Comparison of ENCODE assay signal across 10 cellular contexts in genomic region chrX:119145241-119145653, GRCh38. TPM values are rescaled to one million over a fixed set of nuclear protein-coding genes. Genes with fewer than 3 reads are reported as not detected.
DNase-seq lines count a peak whose midpoint lies in the region; ATAC-seq and TF ChIP-seq lines count a peak whose summit lies in the region.
"Had no signal": no experiment of that assay in that cellular context is flagged by ENCODE, and none has a peak within 500 bp of the region (broad histone marks: within the 10 kb centered on the region; RNA-seq: fewer than 3 reads in every experiment).

No MANE protein-coding gene starts in this region.

- POLR2A ChIA-PET in A673 (lab: Charles Lee; ENCODE audit: low non-redundant PET), result no interaction called here
- POLR2A ChIA-PET in RWPE1 (lab: Yijun Ruan, JAX; ENCODE audit: low non-redundant PET), result no interaction called here

- DNase-seq in A673 (ENCODE audit: low spot score) (peak; percentile 21), GM12865 (ENCODE audit: low read depth) (peak; percentile 8), RWPE1 (ENCODE audit: low spot score) (peak; percentile 6), glomerular visceral epithelial cell (ENCODE audit: extremely low spot score) (peak; percentile 1), NCI-H128 (lab: John Stamatoyannopoulos, UW; ENCODE audit: unreplicated experiment) (no peak)
- DNase-seq in activated T-cell treated with anti-CD3 and anti-CD28 coated beads, Interleukin-2, amount 50 U/mL, for 24 hours, result no peak
- no peak for DNase-seq in activated naive CD4-positive, alpha-beta T cell treated with Interleukin-2 at 50 U/mL for 16 hours

- H3K27ac Mint-ChIP-seq in activated T-cell treated with anti-CD3 and anti-CD28 coated beads, Interleukin-2, amount 50 U/mL, for 24 hours, result no peak overlapping the region

- no peak overlapping the region for H3K27ac ChIP-seq in A673 (ENCODE audit: low read depth, low read length, poor library complexity, severe bottlenecking)
- no peak overlapping the region for H3K27ac ChIP-seq in RWPE1

- intact Hi-C loops in A673 (cut with micrococcal nuclease; ENCODE audit: unreplicated experiment), result loop anchor here (10.0 kb wide), 1 partner anchor 70 kb away; no protein-coding TSS in a partner anchor

- H3K4me1 ChIP-seq in A673 (ENCODE audit: insufficient read depth, low read length, poor library complexity, severe bottlenecking), result no peaks in the 10 kb centered on the region

- TF ChIP-seq CTCF in A673 (conservative IDR thresholded peaks at IDR 0.05; ENCODE audit: low read depth, low read length) (peak; percentile 41; the same call in 1 of the 2 replicates), GM12865 (IDR thresholded peaks at IDR 0.05; ENCODE audit: insufficient read depth, low read depth, low read length, missing control alignments) (peak; percentile 30), RWPE1 (conservative IDR thresholded peaks at IDR 0.05; ENCODE audit: low read depth) (no peak)

- H3K4me3 Mint-ChIP-seq in activated T-cell treated with anti-CD3 and anti-CD28 coated beads, Interleukin-2, amount 50 U/mL, for 24 hours, result no peak overlapping the region
- H3K4me3 Mint-ChIP-seq: central memory CD8-positive, alpha-beta T cell had no signal

- no peaks in the 10 kb centered on the region for H3K4me1 Mint-ChIP-seq in activated T-cell treated with anti-CD3 and anti-CD28 coated beads, Interleukin-2, amount 50 U/mL, for 24 hours (ENCODE audit: low read depth)
- H3K4me1 Mint-ChIP-seq: central memory CD8-positive, alpha-beta T cell had no signal

- H3K9me3 ChIP-seq in A673 (ENCODE audit: low read depth, low read length, poor library complexity, severe bottlenecking), result no peaks in the 10 kb centered on the region

- no peaks in the 10 kb centered on the region for H3K36me3 Mint-ChIP-seq in activated T-cell treated with anti-CD3 and anti-CD28 coated beads, Interleukin-2, amount 50 U/mL, for 24 hours (ENCODE audit: low read depth)

- no peak overlapping the region for H3K4me3 ChIP-seq in A673 (ENCODE audit: low read depth, low read length, poor library complexity, severe bottlenecking)
- H3K4me3 ChIP-seq in GM12865 (ENCODE audit: low read depth, low read length), result no peak overlapping the region

- H3K9me3 Mint-ChIP-seq in activated T-cell treated with anti-CD3 and anti-CD28 coated beads, Interleukin-2, amount 50 U/mL, for 24 hours, result no peaks in the 10 kb centered on the region
- H3K9me3 Mint-ChIP-seq: central memory CD8-positive, alpha-beta T cell had no signal

- CTCF ChIA-PET in A673 (lab: Charles Lee), result no interaction called here
- CTCF ChIA-PET in RWPE1 (lab: Yijun Ruan, JAX), result no interaction called here

- no TSS peak for BruUV-seq in A673 (replicated peaks; lab: Mats Ljungman, UMichigan)

- H3K27me3 ChIP-seq in A673 (replicated peaks; ENCODE audit: insufficient read depth, low read depth, low read length, poor library complexity), result no peaks in the 10 kb centered on the region

- no peak for ATAC-seq in HG02610 (IDR thresholded peaks at IDR 0.05; ENCODE audit: unreplicated experiment)

- H3K27me3 Mint-ChIP-seq in activated T-cell treated with anti-CD3 and anti-CD28 coated beads, Interleukin-2, amount 50 U/mL, for 24 hours, result peaks cover 17% of the 10 kb centered on the region
- H3K27me3 Mint-ChIP-seq: central memory CD8-positive, alpha-beta T cell had no signal

- no peaks in the 10 kb centered on the region for H3K36me3 ChIP-seq in A673 (ENCODE audit: insufficient read depth, low read length, poor library complexity, severe bottlenecking)

RNA-seq across cellular contexts. Expression of gene KIAA1210, which starts 17.6 kb away (rescaled TPM):
- not detected in 2 replicates for total RNA-seq in A673 (2021)
- total RNA-seq: T-helper 2 cell treated with Interferon-gamma antibody and Interleukin-4, amounts not matched to agents 100 ng/mL and 5 ng/mL, for 36 hours had no signal

Comparison
In these comparisons a context has a peak if more than half of its experiments do, and no peak if none do; other contexts are left out.
1. DNase-seq: peak in A673 (single experiment), GM12865 (single experiment), RWPE1 (single experiment) and glomerular visceral epithelial cell (single experiment); none in NCI-H128 (single experiment), activated T-cell treated with anti-CD3 and anti-CD28 coated beads, Interleukin-2, amount 50 U/mL, for 24 hours (single experiment) and activated naive CD4-positive, alpha-beta T cell treated with Interleukin-2 at 50 U/mL for 16 hours (single experiment).